In the genomic region with DNA sequence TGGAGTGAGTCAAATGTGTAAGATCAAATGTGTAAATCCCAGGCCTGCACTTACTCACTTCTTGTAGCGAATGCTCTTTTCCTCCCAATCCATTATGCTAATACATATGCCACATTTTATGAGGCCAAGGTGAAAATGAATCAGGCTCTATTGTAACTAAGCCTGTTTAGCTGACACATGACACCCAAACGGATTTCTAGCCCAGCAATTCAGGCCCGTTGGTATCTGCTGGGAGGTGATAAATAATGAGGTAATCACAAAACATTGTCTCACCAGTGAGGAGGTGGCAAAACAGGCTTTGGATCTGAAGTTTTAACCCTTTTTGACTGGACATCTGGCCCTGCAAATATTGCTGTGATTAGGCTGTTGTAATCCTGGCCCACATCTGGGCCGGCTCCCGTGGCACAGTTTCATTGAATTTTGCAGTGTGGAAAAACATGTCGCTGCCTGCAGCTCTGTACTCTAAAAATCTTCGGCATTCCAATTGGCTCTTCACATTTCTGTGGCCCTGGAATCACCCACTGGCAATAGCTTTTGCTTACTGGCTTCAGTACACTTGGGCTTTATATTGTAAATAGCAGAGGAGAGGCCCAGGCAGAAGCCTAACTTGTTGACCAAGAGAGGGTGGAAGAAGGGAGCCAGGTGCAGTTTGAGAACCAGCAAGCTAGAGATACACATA, we compare ENCODE assay signal across 1 cellular context.
TF ChIP-seq lines count a peak whose summit lies in the region.

No MANE protein-coding gene starts in this region.

TF ChIP-seq in SK-N-SH, 30 proteins besides CTCF, POLR2A, EP300 and RAD21 (continued from another document):
- TF ChIP-seq, protein P1, sequence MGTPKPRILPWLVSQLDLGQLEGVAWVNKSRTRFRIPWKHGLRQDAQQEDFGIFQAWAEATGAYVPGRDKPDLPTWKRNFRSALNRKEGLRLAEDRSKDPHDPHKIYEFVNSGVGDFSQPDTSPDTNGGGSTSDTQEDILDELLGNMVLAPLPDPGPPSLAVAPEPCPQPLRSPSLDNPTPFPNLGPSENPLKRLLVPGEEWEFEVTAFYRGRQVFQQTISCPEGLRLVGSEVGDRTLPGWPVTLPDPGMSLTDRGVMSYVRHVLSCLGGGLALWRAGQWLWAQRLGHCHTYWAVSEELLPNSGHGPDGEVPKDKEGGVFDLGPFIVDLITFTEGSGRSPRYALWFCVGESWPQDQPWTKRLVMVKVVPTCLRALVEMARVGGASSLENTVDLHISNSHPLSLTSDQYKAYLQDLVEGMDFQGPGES (IDR thresholded peaks at IDR 0.05; ENCODE audit: low read depth, low read length): no peak
- no peak for TF ChIP-seq EZH2phosphoT487 (IDR thresholded peaks at IDR 0.05; ENCODE audit: borderline replicate concordance, low read depth)
TF ChIP-seq in SK-N-SH: peak in this region for 0.
